24 cellular contexts compared by ENCODE assay signal in genomic region chr1:38740543-38740942, GRCh38.
DNase-seq lines count a peak whose midpoint lies in the region; ATAC-seq and TF ChIP-seq lines count a peak whose summit lies in the region.
"Had no signal": no experiment of that assay in that cellular context is flagged by ENCODE, and none has a peak within 500 bp of the region (broad histone marks: within the 10 kb centered on the region; RNA-seq: fewer than 3 reads in every experiment).

No MANE protein-coding gene starts in this region.

- H3K4me1 Mint-ChIP-seq in MCF 10A (ENCODE audit: insufficient read depth, unreplicated experiment) (peaks cover 4% of the 10 kb centered on the region), osteocyte (ENCODE audit: unreplicated experiment) (peaks cover 22% of the 10 kb centered on the region)
- H3K4me1 Mint-ChIP-seq: T-helper 17 cell had no signal

- H3K27me3 ChIP-seq in mammary epithelial cell (ENCODE audit: insufficient read depth, low read length) (no peaks in the 10 kb centered on the region), adipocyte (replicated peaks; ENCODE audit: control insufficient read depth, insufficient read depth, low read length) (peaks cover 7% of the 10 kb centered on the region), foreskin keratinocyte (no peaks in the 10 kb centered on the region)
- H3K27me3 ChIP-seq: heart right ventricle, upper lobe of left lung had no signal

- no peaks in the 10 kb centered on the region for H3K9me3 ChIP-seq in mammary epithelial cell (replicated peaks; ENCODE audit: insufficient read depth, low read length)
- H3K9me3 ChIP-seq in adipocyte (ENCODE audit: control insufficient read depth, low read length) = no peaks in the 10 kb centered on the region
- H3K9me3 ChIP-seq: heart right ventricle, left ventricle myocardium inferior, upper lobe of left lung had no signal

- H2AFZ ChIP-seq in mammary epithelial cell (ENCODE audit: low read depth, low read length) = no peak overlapping the region

- TF ChIP-seq CTCF in mammary epithelial cell (conservative IDR thresholded peaks at IDR 0.05 in 1 of 2, IDR thresholded peaks at IDR 0.05 in 1 of 2; ENCODE audit: extremely low read depth in 1 of 2, insufficient read depth in 1 of 2, low read depth in 1 of 2, low read length in 2 of 2) (no peak), MCF 10A (IDR thresholded peaks at IDR 0.05; ENCODE audit: unreplicated experiment) (no peak), foreskin keratinocyte (conservative IDR thresholded peaks at IDR 0.05) (no peak), osteocyte (IDR thresholded peaks at IDR 0.05) (no peak)

- H3K27ac ChIP-seq in mammary epithelial cell (ENCODE audit: insufficient read depth, low read depth, low read length) = no peak overlapping the region
- no peak overlapping the region for H3K27ac ChIP-seq in foreskin keratinocyte
- H3K27ac ChIP-seq in caudate nucleus (ENCODE audit: low read depth, low read length) = no peak overlapping the region
- H3K27ac ChIP-seq: 22Rv1, left ventricle myocardium inferior, SK-N-MC, upper lobe of left lung had no signal

- no peaks in the 10 kb centered on the region for H3K36me3 ChIP-seq in mammary epithelial cell (ENCODE audit: insufficient read depth, low read length)
- no peaks in the 10 kb centered on the region for H3K36me3 ChIP-seq in adipocyte (ENCODE audit: control insufficient read depth, insufficient read depth, low read length, severe bottlenecking)
- H3K36me3 ChIP-seq: heart right ventricle, left ventricle myocardium inferior, upper lobe of left lung had no signal

- dilution Hi-C loops in mammary epithelial cell (cut with HindIII; ENCODE audit: low sequenced_read_pairs) = no loop called here

- BruUV-seq in mammary epithelial cell (replicated peaks; lab: Mats Ljungman, UMichigan) = no TSS peak
- BruUV-seq in MCF 10A (replicated peaks; lab: Mats Ljungman, UMichigan) = no TSS peak

- H3K9ac ChIP-seq in mammary epithelial cell (ENCODE audit: insufficient read depth, low read length) (no peak overlapping the region), adipocyte (ENCODE audit: low read length) (no peak overlapping the region)

- POLR2A ChIA-PET in MCF 10A (lab: Yijun Ruan, JAX) = interaction anchor here (0.8 kb wide), 1 partner anchor 13 kb away, joined by 3 read pairs; no protein-coding TSS in a partner anchor

- H3K4me3 Mint-ChIP-seq in MCF 10A (ENCODE audit: unreplicated experiment) (no peak overlapping the region), osteocyte (ENCODE audit: unreplicated experiment) (no peak overlapping the region)
- H3K4me3 Mint-ChIP-seq: activated T-cell treated with anti-CD3 and anti-CD28 coated beads, Interleukin-2, amount 50 U/mL, for 24 hours; CD4-positive, alpha-beta T cell; nephron; T-helper 17 cell had no signal

- no peak overlapping the region for H3K4me2 ChIP-seq in mammary epithelial cell (ENCODE audit: insufficient read depth, low read depth, low read length)

- CTCF ChIA-PET in mammary epithelial cell (lab: Charles Lee; ENCODE audit: low non-redundant PET) (no interaction called here), MCF 10A (lab: Yijun Ruan, JAX) (interaction anchor here (0.6 kb wide), 1 partner anchor 713 kb away, joined by 3 read pairs; no protein-coding TSS in a partner anchor)

- no peaks in the 10 kb centered on the region for H4K20me1 ChIP-seq in mammary epithelial cell (ENCODE audit: insufficient read depth, low read length)

- H3K27me3 Mint-ChIP-seq in MCF 10A (ENCODE audit: insufficient read depth, unreplicated experiment) = no peaks in the 10 kb centered on the region
- H3K27me3 Mint-ChIP-seq in osteocyte (ENCODE audit: unreplicated experiment) = no peaks in the 10 kb centered on the region

- H3K4me1 ChIP-seq in mammary epithelial cell (ENCODE audit: insufficient read depth, low read length) = no peaks in the 10 kb centered on the region
- H3K4me1 ChIP-seq in adipocyte (ENCODE audit: control insufficient read depth, insufficient read depth, low read length) = no peaks in the 10 kb centered on the region
- no peaks in the 10 kb centered on the region for H3K4me1 ChIP-seq in foreskin keratinocyte
- H3K4me1 ChIP-seq: heart right ventricle, upper lobe of left lung had no signal

- intact Hi-C loops in mammary epithelial cell (cut with micrococcal nuclease) (no loop called here), MCF 10A (cut with micrococcal nuclease) (no loop called here)

- H3K27ac Mint-ChIP-seq in MCF 10A (ENCODE audit: low read depth, unreplicated experiment) (no peak overlapping the region), osteocyte (ENCODE audit: unreplicated experiment) (peak overlapping the region; percentile 5)
- H3K27ac Mint-ChIP-seq: activated T-cell treated with anti-CD3 and anti-CD28 coated beads, Interleukin-2, amount 50 U/mL, for 24 hours; CD4-positive, alpha-beta T cell; T-helper 17 cell had no signal

- H3K9me3 Mint-ChIP-seq in MCF 10A (ENCODE audit: unreplicated experiment) (no peaks in the 10 kb centered on the region), osteocyte (ENCODE audit: unreplicated experiment) (no peaks in the 10 kb centered on the region)
- H3K9me3 Mint-ChIP-seq: activated T-cell treated with anti-CD3 and anti-CD28 coated beads, Interleukin-2, amount 50 U/mL, for 24 hours; CD4-positive, alpha-beta T cell; nephron had no signal

- no peaks in the 10 kb centered on the region for H3K79me2 ChIP-seq in mammary epithelial cell (ENCODE audit: insufficient read depth, low read length)

- ATAC-seq in foreskin keratinocyte (no peak), HG03354 (IDR thresholded peaks at IDR 0.05; ENCODE audit: poor library complexity, severe bottlenecking, unreplicated experiment) (no peak)
- ATAC-seq: T-helper 17 cell had no signal

- WGBS in mammary epithelial cell (ENCODE audit: low coverage, missing lambda C conversion rate) = 4% methylated on average over 5 of the region's 7 CpGs

- in situ Hi-C loops in mammary epithelial cell (cut with MboI; ENCODE audit: low sequenced_read_pairs in 2 of 2) = no loop called here

- DNase-seq in mammary epithelial cell (peak; percentile 42), MCF 10A (ENCODE audit: unreplicated experiment) (no peak), adipocyte (ENCODE audit: low read depth) (peak; percentile 52), foreskin keratinocyte (peak; percentile 49 to 74), osteocyte (ENCODE audit: extremely low spot score, unreplicated experiment) (no peak), hypothalamus (lab: John Stamatoyannopoulos, UW) (no peak), caudate nucleus (lab: John Stamatoyannopoulos, UW) (no peak)
- DNase-seq: activated CD8-positive, alpha-beta memory T cell treated with anti-CD3 and anti-CD28 coated beads for 24 hours; activated gamma-delta T cell treated with Interleukin-2 at 50 U/mL for 16 hours; activated T-cell treated with anti-CD3 and anti-CD28 coated beads, Interleukin-2, amount 50 U/mL, for 24 hours; CD4-positive, alpha-beta T cell; central memory CD4-positive, alpha-beta T cell; DMS 273 treated with DMSO at 0.1 percent for 48 hours; GOT3; heart right ventricle; left ventricle myocardium inferior; MV-4-11; NCI-H526 treated with DMSO at 0.1 percent for 48 hours; T-helper 17 cell; upper lobe of left lung had no signal

- no peak overlapping the region for H3K4me3 ChIP-seq in mammary epithelial cell (replicated peaks in 1 of 3; ENCODE audit: insufficient read depth in 1 of 3, low read depth in 2 of 3, low read length in 3 of 3)
- H3K4me3 ChIP-seq in adipocyte (ENCODE audit: low read length) = no peak overlapping the region
- H3K4me3 ChIP-seq: heart right ventricle, left ventricle myocardium inferior, SK-N-MC, upper lobe of left lung had no signal

- no peaks in the 10 kb centered on the region for H3K36me3 Mint-ChIP-seq in MCF 10A (ENCODE audit: insufficient read depth, unreplicated experiment)
- H3K36me3 Mint-ChIP-seq in osteocyte (ENCODE audit: unreplicated experiment) = no peaks in the 10 kb centered on the region

Comparison
In these comparisons a context has a peak if more than half of its experiments do, and no peak if none do; other contexts are left out.
1. DNase-seq: peak in mammary epithelial cell (single experiment), adipocyte (single experiment) and foreskin keratinocyte (2 of 2); none in MCF 10A (single experiment), osteocyte (single experiment), hypothalamus (0 of 51) and caudate nucleus (0 of 61).